ENCODE assay signal across 9 cellular contexts in the genomic region with DNA sequence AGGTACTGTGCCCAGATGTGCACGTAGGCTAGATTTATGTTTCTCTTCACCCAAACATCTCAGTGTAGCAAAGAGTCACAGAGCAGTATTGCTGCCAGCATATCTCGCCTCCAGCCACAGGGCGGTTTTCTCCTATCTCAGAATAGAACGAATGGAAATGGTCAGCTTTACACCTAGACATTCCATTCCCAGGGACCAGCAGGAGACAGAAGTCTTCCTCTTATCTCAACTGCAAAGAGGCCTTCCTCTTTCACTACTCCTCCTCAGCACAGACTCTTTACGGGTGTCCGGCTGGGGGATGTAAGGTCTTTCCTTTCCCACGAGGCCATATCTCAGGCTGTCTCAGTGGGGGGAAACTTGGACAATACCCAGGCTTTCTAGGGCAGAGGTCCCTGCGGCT. TPM values are rescaled to one million over a fixed set of nuclear protein-coding genes. Genes with fewer than 3 reads are reported as not detected.
DNase-seq lines count a peak whose midpoint lies in the region; ATAC-seq, FAIRE-seq and TF ChIP-seq lines count a peak whose summit lies in the region.
"Not testable (repeated sequence)": the region's sequence is repeated elsewhere in the genome, so short reads cannot be mapped to it uniquely, and the experiment has no call there.
"Had no signal": no experiment of that assay in that cellular context is flagged by ENCODE, and none has a peak within 500 bp of the region (broad histone marks: within the 10 kb centered on the region; RNA-seq: fewer than 3 reads in every experiment).

No MANE protein-coding gene starts in this region.

- peaks cover 28 to 66% (median 41%) of the 10 kb centered on the region in 11 experiments; a peak in 19 of 22 replicates for H3K9me3 ChIP-seq in BLaER1 treated with 17β-estradiol and CSF1 and Interleukin-3, amounts not matched to agents 10 nM and 100 nM (replicated peaks in 1 of 11)
- not testable (repeated sequence) for H3K9me3 ChIP-seq in HUES64 (ENCODE audit: insufficient read depth, low read depth, low read length); H1 (ENCODE audit: insufficient read depth in 2 of 2, low read depth in 1 of 2, low read length in 1 of 2); iPS-20b (ENCODE audit: insufficient read depth, low read depth, low read length); neural cell (ENCODE audit: low read length)

- peak overlapping the region in 6 of 11 experiments; percentile 84 to 95 (median 89); a peak in 3 of 22 replicates for H3K27ac ChIP-seq in BLaER1 treated with 17β-estradiol and CSF1 and Interleukin-3, amounts not matched to agents 10 nM and 100 nM
- H3K27ac ChIP-seq in HUES64 (ENCODE audit: low read depth, low read length): peak overlapping the region; percentile 73; the same call in 1 of the 2 replicates
- not testable (repeated sequence) for H3K27ac ChIP-seq in H1 (ENCODE audit: low read depth, low read length); iPS-20b (ENCODE audit: low read length); neural cell (ENCODE audit: low read length)

- H4K91ac ChIP-seq in H1 (replicated peaks; ENCODE audit: insufficient read length, low read length): not testable (repeated sequence)

- H2AFZ ChIP-seq in H1 (ENCODE audit: low read length); neural cell (ENCODE audit: low read depth, low read length): not testable (repeated sequence)

- not testable (repeated sequence) for H3K56ac ChIP-seq in H1 (replicated peaks; ENCODE audit: insufficient read length, low read depth, low read length)

- H2BK120ac ChIP-seq in H1 (replicated peaks; ENCODE audit: low read depth, low read length): not testable (repeated sequence)

- H3K14ac ChIP-seq in H1 (ENCODE audit: insufficient read length): not testable (repeated sequence)

- H3K36me3 ChIP-seq in BLaER1 treated with 17β-estradiol and CSF1 and Interleukin-3, amounts not matched to agents 10 nM and 100 nM: peaks cover 16 to 32% (median 28%) of the 10 kb centered on the region in 11 experiments
- peaks cover 14% of the 10 kb centered on the region; the same call in 1 of the 2 replicates for H3K36me3 ChIP-seq in HUES64 (ENCODE audit: insufficient read depth, low read length)
- H3K36me3 ChIP-seq in H1 (ENCODE audit: control insufficient read depth in 2 of 4, insufficient read depth in 4 of 4, low read length in 3 of 4); iPS-20b (ENCODE audit: insufficient read depth, low read depth, low read length); neural cell (ENCODE audit: insufficient read depth, low read length): not testable (repeated sequence)

- H3K79me2 ChIP-seq in H1 (ENCODE audit: control insufficient read depth in 1 of 2, insufficient read depth in 2 of 2, low read length in 2 of 2): peaks cover 0 to 27% of the 10 kb centered on the region in 2 experiments; a peak in 2 of 4 replicates
- not testable (repeated sequence) for H3K79me2 ChIP-seq in neural cell (replicated peaks; ENCODE audit: insufficient read depth, low read length)

- not testable (repeated sequence) for H2BK5ac ChIP-seq in H1 (ENCODE audit: low read depth, low read length)

- TF ChIP-seq EP300 in H1 (IDR thresholded peaks at IDR 0.05; ENCODE audit: borderline replicate concordance in 1 of 2, low read depth in 2 of 2, low read length in 2 of 2); neural cell (conservative IDR thresholded peaks at IDR 0.05; ENCODE audit: poor library complexity, severe bottlenecking): not testable (repeated sequence)

- peak overlapping the region in 10 of 11 experiments; percentile 83 to 95 (median 92); a peak in 18 of 22 replicates for H3K9ac ChIP-seq in BLaER1 treated with 17β-estradiol and CSF1 and Interleukin-3, amounts not matched to agents 10 nM and 100 nM
- H3K9ac ChIP-seq in HUES64 (ENCODE audit: low read depth, low read length): peak overlapping the region; percentile 86
- peak overlapping the region in 1 of 4 experiments; percentile 43; a peak in 2 of 7 replicates for H3K9ac ChIP-seq in H1 (replicated peaks in 1 of 4; ENCODE audit: extremely low read depth in 1 of 4, low read depth in 3 of 4, low read length in 3 of 4)
- peak overlapping the region; percentile 78; the same call in 1 of the 2 replicates for H3K9ac ChIP-seq in iPS-20b (ENCODE audit: low read depth, low read length)
- H3K9ac ChIP-seq in neural cell (ENCODE audit: low read length): peak overlapping the region; percentile 75

- H3F3A ChIP-seq in neural cell (ENCODE audit: insufficient read depth, low read length, poor library complexity, severe bottlenecking): not testable (repeated sequence)

- not testable (repeated sequence) for H3K27ac Mint-ChIP-seq in T-helper 2 cell treated with Interferon-gamma antibody and Interleukin-4, amounts not matched to agents 5 μg/mL and 100 μg/mL, for 36 hours
- peak overlapping the region; percentile 74 for H3K27ac Mint-ChIP-seq in activated naive CD4-positive, alpha-beta T cell treated with anti-CD3 and anti-CD28 coated beads, Interleukin-2, amount 10 ng/mL, durations not matched to agents 7 days and 5 days
- peak overlapping the region; percentile 90 for H3K27ac Mint-ChIP-seq in stimulated activated memory B cell treated with anti-CD40 and anti-IgM and Interleukin-4, amounts not matched to agents 10 μg/mL and 1 μg/mL and 100 μg/mL, for 72 hours

- H2BK12ac ChIP-seq in H1 (ENCODE audit: low read depth, low read length): not testable (repeated sequence)

- DNase-seq in T-helper 2 cell treated with Interferon-gamma antibody and Interleukin-4, amounts not matched to agents 5 μg/mL and 100 μg/mL, for 36 hours (ENCODE audit: low spot score); activated naive CD4-positive, alpha-beta T cell treated with anti-CD3 and anti-CD28 coated beads, Interleukin-2, amount 10 ng/mL, durations not matched to agents 7 days and 5 days; H1 (ENCODE audit: low read depth in 1 of 2, low spot score in 2 of 2): not testable (repeated sequence)

- H3K27me3 ChIP-seq in BLaER1 treated with 17β-estradiol and CSF1 and Interleukin-3, amounts not matched to agents 10 nM and 100 nM; HUES64 (ENCODE audit: insufficient read depth, low read length); H1 (replicated peaks in 1 of 4; ENCODE audit: control insufficient read depth in 3 of 4, extremely low read depth in 1 of 4, insufficient read depth in 3 of 4, low read length in 3 of 4); iPS-20b (ENCODE audit: insufficient read depth, low read length); neural cell (ENCODE audit: insufficient read depth, low read depth, low read length): not testable (repeated sequence)

- peak overlapping the region; percentile 75 to 93 (median 83) for H3K4me3 ChIP-seq in BLaER1 treated with 17β-estradiol and CSF1 and Interleukin-3, amounts not matched to agents 10 nM and 100 nM
- H3K4me3 ChIP-seq in HUES64 (ENCODE audit: low read length) (peak overlapping the region; percentile 100), H1 (ENCODE audit: extremely low read depth in 1 of 4, insufficient read depth in 2 of 4, low read depth in 3 of 4, low read length in 4 of 4) (peak overlapping the region; percentile 68 to 99 (median 92); a peak in 7 of 8 replicates), iPS-20b (ENCODE audit: low read length) (peak overlapping the region; percentile 82), neural cell (ENCODE audit: low read length) (peak overlapping the region; percentile 79)

- H3K4me1 Mint-ChIP-seq in T-helper 2 cell treated with Interferon-gamma antibody and Interleukin-4, amounts not matched to agents 5 μg/mL and 100 μg/mL, for 36 hours (ENCODE audit: low read depth): peaks cover 14% of the 10 kb centered on the region
- peaks cover 25% of the 10 kb centered on the region for H3K4me1 Mint-ChIP-seq in activated naive CD4-positive, alpha-beta T cell treated with anti-CD3 and anti-CD28 coated beads, Interleukin-2, amount 10 ng/mL, durations not matched to agents 7 days and 5 days
- H3K4me1 Mint-ChIP-seq in stimulated activated memory B cell treated with anti-CD40 and anti-IgM and Interleukin-4, amounts not matched to agents 10 μg/mL and 1 μg/mL and 100 μg/mL, for 72 hours: peaks cover 22% of the 10 kb centered on the region

- H2BK20ac ChIP-seq in H1 (ENCODE audit: low read length): not testable (repeated sequence)

- peak overlapping the region; percentile 87 to 96 (median 90) for H3K4me2 ChIP-seq in BLaER1 treated with 17β-estradiol and CSF1 and Interleukin-3, amounts not matched to agents 10 nM and 100 nM
- peak overlapping the region; percentile 76 to 83 for H3K4me2 ChIP-seq in H1 (ENCODE audit: insufficient read depth in 1 of 2, low read depth in 2 of 2, low read length in 2 of 2)
- H3K4me2 ChIP-seq in neural cell (ENCODE audit: low read length): peak overlapping the region; percentile 48

- H3K23ac ChIP-seq in H1 (ENCODE audit: insufficient read length): not testable (repeated sequence)

- H3K23me2 ChIP-seq in H1 (ENCODE audit: low read depth, low read length): not testable (repeated sequence)

- not testable (repeated sequence) for H3K27me3 Mint-ChIP-seq in T-helper 2 cell treated with Interferon-gamma antibody and Interleukin-4, amounts not matched to agents 5 μg/mL and 100 μg/mL, for 36 hours (ENCODE audit: low read depth); stimulated activated memory B cell treated with anti-CD40 and anti-IgM and Interleukin-4, amounts not matched to agents 10 μg/mL and 1 μg/mL and 100 μg/mL, for 72 hours
- peaks cover 17% of the 10 kb centered on the region for H3K27me3 Mint-ChIP-seq in activated naive CD4-positive, alpha-beta T cell treated with anti-CD3 and anti-CD28 coated beads, Interleukin-2, amount 10 ng/mL, durations not matched to agents 7 days and 5 days

- H3K4ac ChIP-seq in H1 (replicated peaks; ENCODE audit: insufficient read length, low read depth, low read length): not testable (repeated sequence)

- not testable (repeated sequence) for H3K79me1 ChIP-seq in H1 (ENCODE audit: low read depth, low read length)

- CTCF ChIA-PET in activated naive CD4-positive, alpha-beta T cell treated with anti-CD3 and anti-CD28 coated beads, Interleukin-2, amount 10 ng/mL, durations not matched to agents 7 days and 5 days (lab: Charles Lee); H1 (lab: Charles Lee; ENCODE audit: partially characterized antibody): not testable (repeated sequence)

- not testable (repeated sequence) for TF ChIP-seq POLR2A in H1 (IDR thresholded peaks at IDR 0.05; ENCODE audit: control extremely low read depth in 1 of 2, low read depth in 2 of 2, low read length in 2 of 2)

- H3K4me1 ChIP-seq in BLaER1 treated with 17β-estradiol and CSF1 and Interleukin-3, amounts not matched to agents 10 nM and 100 nM; H1 (replicated peaks in 1 of 4; ENCODE audit: control insufficient read depth in 3 of 4, insufficient read depth in 4 of 4, low read length in 3 of 4): not testable (repeated sequence)
- H3K4me1 ChIP-seq in HUES64 (ENCODE audit: insufficient read depth, low read length): peaks cover 11% of the 10 kb centered on the region
- peaks cover 13% of the 10 kb centered on the region; the same call in 1 of the 2 replicates for H3K4me1 ChIP-seq in iPS-20b (ENCODE audit: insufficient read depth, low read length)

- H2BK15ac ChIP-seq in H1 (ENCODE audit: low read length): not testable (repeated sequence)

- H3K9me3 Mint-ChIP-seq in T-helper 2 cell treated with Interferon-gamma antibody and Interleukin-4, amounts not matched to agents 5 μg/mL and 100 μg/mL, for 36 hours: peaks cover 52% of the 10 kb centered on the region
- H3K9me3 Mint-ChIP-seq in activated naive CD4-positive, alpha-beta T cell treated with anti-CD3 and anti-CD28 coated beads, Interleukin-2, amount 10 ng/mL, durations not matched to agents 7 days and 5 days: peaks cover 31% of the 10 kb centered on the region
- not testable (repeated sequence) for H3K9me3 Mint-ChIP-seq in stimulated activated memory B cell treated with anti-CD40 and anti-IgM and Interleukin-4, amounts not matched to agents 10 μg/mL and 1 μg/mL and 100 μg/mL, for 72 hours

- POLR2A ChIA-PET in H1 (lab: Charles Lee; ENCODE audit: partially characterized antibody): interaction anchor here (0.7 kb wide), 1 partner anchor 17 kb away, joined by 4 read pairs; no protein-coding TSS in a partner anchor

- H4K5ac ChIP-seq in H1 (ENCODE audit: insufficient read length, low read depth, low read length): not testable (repeated sequence)

- peak overlapping the region; percentile 85 for H3K4me3 Mint-ChIP-seq in T-helper 2 cell treated with Interferon-gamma antibody and Interleukin-4, amounts not matched to agents 5 μg/mL and 100 μg/mL, for 36 hours
- H3K4me3 Mint-ChIP-seq in activated naive CD4-positive, alpha-beta T cell treated with anti-CD3 and anti-CD28 coated beads, Interleukin-2, amount 10 ng/mL, durations not matched to agents 7 days and 5 days: peak overlapping the region; percentile 87
- H3K4me3 Mint-ChIP-seq in stimulated activated memory B cell treated with anti-CD40 and anti-IgM and Interleukin-4, amounts not matched to agents 10 μg/mL and 1 μg/mL and 100 μg/mL, for 72 hours: peak overlapping the region; percentile 92

- not testable (repeated sequence) for H4K20me1 ChIP-seq in BLaER1 treated with 17β-estradiol and CSF1 and Interleukin-3, amounts not matched to agents 10 nM and 100 nM; H1 (replicated peaks in 1 of 2; ENCODE audit: control insufficient read depth in 1 of 2, insufficient read depth in 2 of 2, low read length in 2 of 2); neural cell (ENCODE audit: insufficient read depth)

- 6% methylated on average over 4 of the region's 8 CpGs for WGBS in HUES64
- 32% methylated on average over 8 of the region's 8 CpGs; no CpG with 5 or more reads in 1 of the 2 experiments for WGBS in H1 (ENCODE audit: extremely low coverage in 1 of 2, insufficient coverage in 1 of 2, insufficient read length in 1 of 2, insufficient replicate concordance in 2 of 2, low coverage in 1 of 2, low lambda C conversion rate in 2 of 2, missing lambda C conversion rate in 1 of 2), 2 experiments

- H3K18ac ChIP-seq in H1 (ENCODE audit: extremely low read depth, low read length): not testable (repeated sequence)

- FAIRE-seq in H1 (lab: Jason Lieb, UNC): not testable (repeated sequence)

- TF ChIP-seq RAD21 in H1 (IDR thresholded peaks at IDR 0.05 in 1 of 2, conservative IDR thresholded peaks at IDR 0.05 in 1 of 2; ENCODE audit: low read depth in 2 of 2, low read length in 2 of 2); neural cell (conservative IDR thresholded peaks at IDR 0.05): not testable (repeated sequence)

- not testable (repeated sequence) for TF ChIP-seq CTCF in H1 (IDR thresholded peaks at IDR 0.05; ENCODE audit: control extremely low read depth in 1 of 3, insufficient read depth in 1 of 3, low read depth in 1 of 3, low read length in 3 of 3); neural cell (IDR thresholded peaks at IDR 0.05; ENCODE audit: poor library complexity, severe bottlenecking)

- peaks cover 34% of the 10 kb centered on the region for H3K36me3 Mint-ChIP-seq in T-helper 2 cell treated with Interferon-gamma antibody and Interleukin-4, amounts not matched to agents 5 μg/mL and 100 μg/mL, for 36 hours (ENCODE audit: low read depth)
- peaks cover 36% of the 10 kb centered on the region for H3K36me3 Mint-ChIP-seq in activated naive CD4-positive, alpha-beta T cell treated with anti-CD3 and anti-CD28 coated beads, Interleukin-2, amount 10 ng/mL, durations not matched to agents 7 days and 5 days
- peaks cover 33% of the 10 kb centered on the region for H3K36me3 Mint-ChIP-seq in stimulated activated memory B cell treated with anti-CD40 and anti-IgM and Interleukin-4, amounts not matched to agents 10 μg/mL and 1 μg/mL and 100 μg/mL, for 72 hours

- H3K9me2 ChIP-seq in neural cell (ENCODE audit: insufficient read depth, low read length): not testable (repeated sequence)

- H2AK5ac ChIP-seq in H1 (ENCODE audit: low read depth, low read length): not testable (repeated sequence)

- not testable (repeated sequence) for ATAC-seq in stimulated activated memory B cell treated with anti-CD40 and anti-IgM and Interleukin-4, amounts not matched to agents 10 μg/mL and 1 μg/mL and 100 μg/mL, for 72 hours

- H4K8ac ChIP-seq in H1 (ENCODE audit: extremely low read depth, insufficient read depth, low read length): not testable (repeated sequence)

RNA-seq across cellular contexts. Expression of a gene that starts 1.1 kb away (rescaled TPM):
- 12.4 TPM for polyA plus RNA-seq in HUES64 (2013, experiment 1 of 2)
- polyA plus RNA-seq in HUES64 (2013, experiment 2 of 2): 13.0 TPM
- total RNA-seq in H1 (2021; fragmentation: NEBNext Ultra II Directional; extraction: Animal tissue kit (Norgen Biotek cat#: 25700)): 22.1 and 22.4 TPM in 2 replicates
- polyA plus RNA-seq in H1 (2011; rRNA removed) (1.9 and 2.9 TPM in 2 replicates), neural cell (1.9 and 2.6 TPM in 2 replicates)
- polyA plus RNA-seq in H1 (2011; cell fraction: cytosol; rRNA removed): 3.8 TPM
- polyA plus RNA-seq in H1 (2011; cell fraction: nucleus; rRNA removed): 3.4 TPM
- 7.9 to 13.6 TPM (median 8.7 TPM) in 4 replicates for polyA plus RNA-seq in H1 (2012, experiment 1 of 2)
- 0.88 TPM for polyA plus RNA-seq in H1 (2012, experiment 2 of 2)
- polyA plus RNA-seq in H1 (2013, experiment 1 of 2): 11.9 TPM
- 10.6 TPM for polyA plus RNA-seq in H1 (2013, experiment 2 of 2)
- polyA minus RNA-seq in H1 (2011; rRNA and poly(A)+ RNA removed): 18.5 and 24.9 TPM in 2 replicates
- polyA minus RNA-seq in H1 (2011; cell fraction: cytosol; rRNA and poly(A)+ RNA removed): 11.4 TPM
- 36.4 TPM for polyA minus RNA-seq in H1 (2011; cell fraction: nucleus; rRNA and poly(A)+ RNA removed)
- polyA minus RNA-seq in neural cell: 8.3 and 10.7 TPM in 2 replicates
- total RNA-seq: NCI-H460 had no signal

RNA-seq across cellular contexts. Expression of a gene that starts 36.8 kb away (rescaled TPM):
- 14.1 TPM for polyA plus RNA-seq in HUES64 (2013, experiment 1 of 2)
- 12.4 TPM for polyA plus RNA-seq in HUES64 (2013, experiment 2 of 2)
- 24.2 and 25.1 TPM in 2 replicates for total RNA-seq in H1 (2021; fragmentation: NEBNext Ultra II Directional; extraction: Animal tissue kit (Norgen Biotek cat#: 25700))
- polyA plus RNA-seq in H1 (2011; rRNA removed) (10.8 and 11.1 TPM in 2 replicates), neural cell (11.4 and 16.8 TPM in 2 replicates)
- 17.4 TPM for polyA plus RNA-seq in H1 (2011; cell fraction: cytosol; rRNA removed)
- polyA plus RNA-seq in H1 (2011; cell fraction: nucleus; rRNA removed): 12.9 TPM
- 12.3 to 21.4 TPM (median 13.6 TPM) in 4 replicates for polyA plus RNA-seq in H1 (2012, experiment 1 of 2)
- polyA plus RNA-seq in H1 (2012, experiment 2 of 2): 1.3 TPM
- polyA plus RNA-seq in H1 (2013, experiment 1 of 2): 17.3 TPM
- polyA plus RNA-seq in H1 (2013, experiment 2 of 2): 16.9 TPM
- 23.7 and 33.8 TPM in 2 replicates for polyA minus RNA-seq in H1 (2011; rRNA and poly(A)+ RNA removed)
- polyA minus RNA-seq in H1 (2011; cell fraction: cytosol; rRNA and poly(A)+ RNA removed): 17.1 TPM
- polyA minus RNA-seq in H1 (2011; cell fraction: nucleus; rRNA and poly(A)+ RNA removed): 36.3 TPM
- polyA minus RNA-seq in neural cell: 18.0 and 20.1 TPM in 2 replicates
